2 cellular contexts compared by ENCODE assay signal in genomic region chr5:123097871-123098735, GRCh38.
TF ChIP-seq lines count a peak whose summit lies in the region.

No MANE protein-coding gene starts in this region.

TF ChIP-seq in GM23338, 12 proteins besides CTCF, POLR2A, EP300 and RAD21:
- TF ChIP-seq EZH2phosphoT487 (IDR thresholded peaks at IDR 0.05; ENCODE audit: unreplicated experiment) (peak; percentile 83), EZH2 (IDR thresholded peaks at IDR 0.05; ENCODE audit: low read depth, unreplicated experiment) (peak; percentile 87), JUNB (IDR thresholded peaks at IDR 0.05; ENCODE audit: unreplicated experiment) (no peak), NANOG (IDR thresholded peaks at IDR 0.05; ENCODE audit: borderline replicate concordance) (no peak), CREB1 (CRISPR knock-in tag; IDR thresholded peaks at IDR 0.05; ENCODE audit: low read depth) (no peak)

TF ChIP-seq in endothelial cell of umbilical vein, 7 proteins besides CTCF, POLR2A, EP300 and RAD21:
- TF ChIP-seq POLR2AphosphoS5 (IDR thresholded peaks at IDR 0.05; ENCODE audit: insufficient read depth, low read depth, low read length): no peak
- TF ChIP-seq JUN (IDR thresholded peaks at IDR 0.05; ENCODE audit: borderline replicate concordance, insufficient read depth, insufficient read length, low read depth): no peak
- TF ChIP-seq EZH2 (IDR thresholded peaks at IDR 0.05; ENCODE audit: borderline replicate concordance, low read depth, low read length, severe bottlenecking): peak; percentile 50
- TF ChIP-seq FOS (IDR thresholded peaks at IDR 0.05; ENCODE audit: borderline replicate concordance, insufficient read depth, low read length): no peak
TF ChIP-seq in endothelial cell of umbilical vein: peak in this region for 1.
